In the genomic region with DNA sequence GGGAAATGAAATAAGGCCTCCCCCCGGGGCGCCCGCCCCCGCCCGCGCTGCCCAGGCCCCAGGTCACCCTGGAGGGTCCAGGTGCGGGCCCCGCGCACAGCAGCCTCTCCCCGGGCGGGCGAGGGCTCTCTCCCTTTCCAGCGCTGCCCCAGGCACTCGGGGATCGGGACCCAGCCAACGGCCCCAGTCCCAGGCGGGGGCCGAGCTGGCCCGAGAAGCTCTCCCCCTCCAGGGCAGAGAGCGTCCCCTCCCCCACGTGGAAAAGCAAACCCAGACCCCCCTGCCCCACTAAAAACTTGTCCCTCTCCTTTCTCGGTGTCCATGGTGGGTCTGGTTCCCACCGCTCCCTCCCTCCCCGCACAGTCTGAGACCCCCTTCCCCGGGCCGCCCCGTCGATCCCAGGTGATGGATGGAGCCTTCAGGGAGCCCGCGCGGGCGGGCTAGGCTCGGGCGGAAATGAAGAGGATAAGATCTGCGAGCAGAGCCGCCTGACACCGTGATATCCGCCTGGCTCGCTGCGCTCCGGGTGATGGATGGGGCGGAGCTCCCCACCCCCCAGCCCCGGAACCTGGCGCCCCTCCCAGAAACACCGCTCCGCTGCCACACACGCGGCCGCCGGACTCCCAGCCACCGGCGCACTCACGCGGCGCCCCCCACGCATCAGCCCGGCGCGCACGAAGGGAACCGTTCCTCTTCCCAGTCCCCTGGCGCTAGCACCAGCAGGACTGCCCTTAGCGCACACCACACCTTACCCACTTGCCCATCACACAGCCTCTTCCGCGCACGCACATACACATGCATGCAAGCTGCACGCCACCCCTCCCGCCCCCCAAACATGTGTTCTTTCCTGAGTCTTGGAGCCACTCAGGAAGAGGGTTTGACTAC, we compare ENCODE assay signal across 8 cellular contexts.
DNase-seq lines count a peak whose midpoint lies in the region; ATAC-seq and TF ChIP-seq lines count a peak whose summit lies in the region.

No MANE protein-coding gene starts in this region.

- no peaks in the 10 kb centered on the region for H3K27me3 Mint-ChIP-seq in memory B cell

- peak; percentile 10 for DNase-seq in SKM-1 treated with dmso at 0.1 percent for 144 hours (lab: John Stamatoyannopoulos, UW; ENCODE audit: unreplicated experiment)
- DNase-seq in SKM-1 (lab: John Stamatoyannopoulos, UW; ENCODE audit: unreplicated experiment), result no peak
- DNase-seq in HL-60 (ENCODE audit: low read depth in 1 of 2, low spot score in 1 of 2), result peak in 1 of 2 experiments; percentile 32
- DNase-seq in caudate nucleus (lab: John Stamatoyannopoulos, UW), result peak in 27 of 61 donors; percentile 27 to 85 (median 66)
- peak; percentile 49 to 52 for DNase-seq in memory B cell (ENCODE audit: low spot score in 2 of 2)
- peak; percentile 42 to 58 for DNase-seq in stimulated activated CD8-positive, alpha-beta memory T cell treated with anti-CD3 and anti-CD28 coated beads, Interleukin-2, amount 100 ng/mL, for 1 hour (ENCODE audit: low read depth in 2 of 2)
- DNase-seq in NOMO-1 (lab: John Stamatoyannopoulos, UW; ENCODE audit: unreplicated experiment in 2 of 2), result no peak

- peak overlapping the region; percentile 89 for H3K4me3 Mint-ChIP-seq in memory B cell

- no peaks in the 10 kb centered on the region for H3K9me3 Mint-ChIP-seq in memory B cell

- H3K36me3 Mint-ChIP-seq in memory B cell, result no peaks in the 10 kb centered on the region

- H3K27ac ChIP-seq in HL-60 (replicated peaks), result no peak overlapping the region
- peak overlapping the region; percentile 71 for H3K27ac ChIP-seq in caudate nucleus (ENCODE audit: low read depth, low read length)

- peaks cover 12% of the 10 kb centered on the region for H3K27me3 ChIP-seq in HL-60 (ENCODE audit: insufficient read depth, poor library complexity, severe bottlenecking)

- H3K27ac Mint-ChIP-seq in memory B cell, result peak overlapping the region; percentile 95

- ATAC-seq in memory B cell (ENCODE audit: low read depth), result peak; percentile 55

- TF ChIP-seq CTCF in HL-60 (IDR thresholded peaks at IDR 0.05; ENCODE audit: insufficient read depth, low read length), result no peak
- no peak for TF ChIP-seq CTCF in WI38 (IDR thresholded peaks at IDR 0.05; ENCODE audit: low read depth, low read length)

- H3K4me1 Mint-ChIP-seq in memory B cell, result peaks cover 31% of the 10 kb centered on the region

- H3K4me3 ChIP-seq in HL-60 (replicated peaks; ENCODE audit: insufficient read depth, low read length) (peak overlapping the region; percentile 68), WI38 (ENCODE audit: low read depth, low read length) (peak overlapping the region; percentile 54)

Comparison
In these comparisons a context has a peak if more than half of its experiments do, and no peak if none do; other contexts are left out.
1. DNase-seq: peak in SKM-1 treated with dmso at 0.1 percent for 144 hours (single experiment), memory B cell (2 of 2) and stimulated activated CD8-positive, alpha-beta memory T cell treated with anti-CD3 and anti-CD28 coated beads, Interleukin-2, amount 100 ng/mL, for 1 hour (2 of 2); none in SKM-1 (single experiment) and NOMO-1 (0 of 2).